In the genomic region with DNA sequence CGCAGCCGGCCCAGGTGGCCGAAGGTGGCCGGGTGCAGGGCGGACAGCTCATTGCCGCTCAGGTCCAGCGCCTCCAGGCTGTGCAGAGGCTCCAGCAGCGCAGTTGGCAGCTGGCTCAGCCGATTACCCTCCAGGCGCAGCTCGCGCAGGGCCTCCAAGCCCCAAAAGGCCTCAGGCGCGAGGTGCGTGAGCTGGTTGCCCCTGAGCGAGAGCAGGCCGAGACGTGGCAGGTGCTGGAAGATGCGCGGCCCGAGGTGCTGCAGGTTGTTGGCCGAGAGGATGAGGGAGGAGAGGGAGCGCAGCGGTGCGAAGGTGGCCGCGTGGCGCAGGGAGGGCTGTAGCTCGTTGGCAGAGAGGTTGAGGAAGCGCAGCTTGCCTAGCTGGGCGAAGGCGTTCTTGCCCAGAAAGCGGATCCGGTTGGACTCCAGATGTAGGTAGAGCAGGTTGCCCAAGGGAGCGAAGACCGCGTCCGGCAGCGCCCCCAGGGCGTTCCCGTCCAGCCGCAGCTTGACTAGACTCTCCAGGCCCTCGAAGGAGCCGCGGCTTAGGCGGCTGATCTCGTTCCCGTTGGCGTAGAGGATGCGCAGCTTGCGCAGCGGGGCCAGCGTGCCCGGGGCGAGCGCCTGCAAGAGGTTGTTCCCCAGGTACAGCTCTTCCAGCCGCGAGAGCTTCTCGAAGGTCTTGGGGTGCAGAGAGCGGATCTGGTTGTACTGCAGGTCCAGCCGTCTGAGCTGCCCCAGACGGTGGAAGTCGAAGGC, we compare ENCODE assay signal across 1 cellular context.
TF ChIP-seq lines count a peak whose summit lies in the region.

No MANE protein-coding gene starts in this region.

TF ChIP-seq in WTC11, 78 proteins besides CTCF, POLR2A, EP300 and RAD21 (continued from another document):
- TF ChIP-seq PRDM15 (CRISPR knock-in tag; IDR thresholded peaks at IDR 0.05) (peak; percentile 81), SOX15 (CRISPR knock-in tag; IDR thresholded peaks at IDR 0.05) (no peak), JUN (CRISPR knock-in tag; IDR thresholded peaks at IDR 0.05) (0 out of 2 replicates have a peak, but pooled peaks have one; percentile 32), IRF2 (CRISPR knock-in tag; IDR thresholded peaks at IDR 0.05; ENCODE audit: borderline replicate concordance, low read depth) (0 out of 2 replicates have a peak, but pooled peaks have one; percentile 22), FOXK1 (CRISPR knock-in tag; IDR thresholded peaks at IDR 0.05) (peak; percentile 45; the same call in 1 of the 2 replicates), ARID4B (CRISPR knock-in tag; IDR thresholded peaks at IDR 0.05; ENCODE audit: borderline replicate concordance) (0 out of 2 replicates have a peak, but pooled peaks have one; percentile 67), ZNF281 (CRISPR knock-in tag; IDR thresholded peaks at IDR 0.05) (0 out of 2 replicates have a peak, but pooled peaks have one; percentile 32), ZBTB21 (CRISPR knock-in tag; IDR thresholded peaks at IDR 0.05; ENCODE audit: borderline replicate concordance) (peak; percentile 53; the same call in 1 of the 2 replicates), MAX (CRISPR knock-in tag; IDR thresholded peaks at IDR 0.05) (peak; percentile 93), GABPB1 (CRISPR knock-in tag; IDR thresholded peaks at IDR 0.05) (no peak), ZNF425 (CRISPR knock-in tag; conservative IDR thresholded peaks at IDR 0.05) (no peak), NFE2L1 (CRISPR knock-in tag; IDR thresholded peaks at IDR 0.05) (peak; percentile 89; the same call in 1 of the 2 replicates), MYBL2 (CRISPR knock-in tag; IDR thresholded peaks at IDR 0.05) (peak; percentile 44; the same call in 1 of the 2 replicates), NR1H2 (CRISPR knock-in tag; IDR thresholded peaks at IDR 0.05) (0 out of 2 replicates have a peak, but pooled peaks have one; percentile 52), FOXP1 (CRISPR knock-in tag; IDR thresholded peaks at IDR 0.05; ENCODE audit: borderline replicate concordance) (peak; percentile 62), ZNF317 (CRISPR knock-in tag; IDR thresholded peaks at IDR 0.05; ENCODE audit: borderline replicate concordance, low read depth) (no peak), HMGA2 (CRISPR knock-in tag; IDR thresholded peaks at IDR 0.05) (no peak), ESRRA (CRISPR knock-in tag; IDR thresholded peaks at IDR 0.05; ENCODE audit: borderline replicate concordance) (no peak), NFYB (CRISPR knock-in tag; conservative IDR thresholded peaks at IDR 0.05; ENCODE audit: low read depth) (no peak), SMAD3 (CRISPR knock-in tag; IDR thresholded peaks at IDR 0.05; ENCODE audit: borderline replicate concordance) (peak; percentile 87; the same call in 1 of the 2 replicates)
- TF ChIP-seq, protein P1, sequence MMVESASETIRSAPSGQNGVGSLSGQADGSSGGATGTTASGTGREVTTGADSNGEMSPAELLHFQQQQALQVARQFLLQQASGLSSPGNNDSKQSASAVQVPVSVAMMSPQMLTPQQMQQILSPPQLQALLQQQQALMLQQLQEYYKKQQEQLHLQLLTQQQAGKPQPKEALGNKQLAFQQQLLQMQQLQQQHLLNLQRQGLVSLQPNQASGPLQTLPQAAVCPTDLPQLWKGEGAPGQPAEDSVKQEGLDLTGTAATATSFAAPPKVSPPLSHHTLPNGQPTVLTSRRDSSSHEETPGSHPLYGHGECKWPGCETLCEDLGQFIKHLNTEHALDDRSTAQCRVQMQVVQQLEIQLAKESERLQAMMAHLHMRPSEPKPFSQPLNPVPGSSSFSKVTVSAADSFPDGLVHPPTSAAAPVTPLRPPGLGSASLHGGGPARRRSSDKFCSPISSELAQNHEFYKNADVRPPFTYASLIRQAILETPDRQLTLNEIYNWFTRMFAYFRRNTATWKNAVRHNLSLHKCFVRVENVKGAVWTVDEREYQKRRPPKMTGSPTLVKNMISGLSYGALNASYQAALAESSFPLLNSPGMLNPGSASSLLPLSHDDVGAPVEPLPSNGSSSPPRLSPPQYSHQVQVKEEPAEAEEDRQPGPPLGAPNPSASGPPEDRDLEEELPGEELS (CRISPR knock-in tag; IDR thresholded peaks at IDR 0.05): 0 out of 2 replicates have a peak, but pooled peaks have one; percentile 80
- TF ChIP-seq, protein P2, sequence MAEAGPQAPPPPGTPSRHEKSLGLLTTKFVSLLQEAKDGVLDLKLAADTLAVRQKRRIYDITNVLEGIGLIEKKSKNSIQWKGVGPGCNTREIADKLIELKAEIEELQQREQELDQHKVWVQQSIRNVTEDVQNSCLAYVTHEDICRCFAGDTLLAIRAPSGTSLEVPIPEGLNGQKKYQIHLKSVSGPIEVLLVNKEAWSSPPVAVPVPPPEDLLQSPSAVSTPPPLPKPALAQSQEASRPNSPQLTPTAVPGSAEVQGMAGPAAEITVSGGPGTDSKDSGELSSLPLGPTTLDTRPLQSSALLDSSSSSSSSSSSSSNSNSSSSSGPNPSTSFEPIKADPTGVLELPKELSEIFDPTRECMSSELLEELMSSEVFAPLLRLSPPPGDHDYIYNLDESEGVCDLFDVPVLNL (CRISPR knock-in tag; IDR thresholded peaks at IDR 0.05; ENCODE audit: borderline replicate concordance, low read depth): peak; percentile 51; the same call in 1 of the 2 replicates
- TF ChIP-seq, protein P3, sequence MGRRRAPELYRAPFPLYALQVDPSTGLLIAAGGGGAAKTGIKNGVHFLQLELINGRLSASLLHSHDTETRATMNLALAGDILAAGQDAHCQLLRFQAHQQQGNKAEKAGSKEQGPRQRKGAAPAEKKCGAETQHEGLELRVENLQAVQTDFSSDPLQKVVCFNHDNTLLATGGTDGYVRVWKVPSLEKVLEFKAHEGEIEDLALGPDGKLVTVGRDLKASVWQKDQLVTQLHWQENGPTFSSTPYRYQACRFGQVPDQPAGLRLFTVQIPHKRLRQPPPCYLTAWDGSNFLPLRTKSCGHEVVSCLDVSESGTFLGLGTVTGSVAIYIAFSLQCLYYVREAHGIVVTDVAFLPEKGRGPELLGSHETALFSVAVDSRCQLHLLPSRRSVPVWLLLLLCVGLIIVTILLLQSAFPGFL (CRISPR knock-in tag; IDR thresholded peaks at IDR 0.05; ENCODE audit: borderline replicate concordance): no peak
